ENCODE assay signal across 11 cellular contexts in genomic region chr5:138573223-138573622, GRCh38. TPM values are rescaled to one million over a fixed set of nuclear protein-coding genes. Genes with fewer than 3 reads are reported as not detected.
A peak's percentile ranks its signal among the peaks of the same experiment; 100 is the strongest.
DNase-seq lines count a peak whose midpoint lies in the region; ATAC-seq and TF ChIP-seq lines count a peak whose summit lies in the region.
"Had no signal": no experiment of that assay in that cellular context is flagged by ENCODE, and none has a peak within 500 bp of the region (broad histone marks: within the 10 kb centered on the region; RNA-seq: fewer than 3 reads in every experiment).

No MANE protein-coding gene starts in this region.

- H3K27ac ChIP-seq in osteoblast (ENCODE audit: low read depth, low read length), result peak overlapping the region; percentile 100
- no peak overlapping the region for H3K27ac ChIP-seq in caudate nucleus (ENCODE audit: low read depth, low read length)
- H3K27ac ChIP-seq in coronary artery, result no peak overlapping the region
- H3K27ac ChIP-seq: colonic mucosa had no signal

- H3K4me2 ChIP-seq in osteoblast (ENCODE audit: insufficient read depth, low read length), result peak overlapping the region; percentile 99

- no peaks in the 10 kb centered on the region for H3K9me3 ChIP-seq in osteoblast (ENCODE audit: low read depth, low read length)
- H3K9me3 ChIP-seq: colonic mucosa had no signal

- no peaks in the 10 kb centered on the region for H3K27me3 ChIP-seq in osteoblast (ENCODE audit: insufficient read depth, low read length)
- H3K27me3 ChIP-seq: colonic mucosa had no signal

- CTCF ChIA-PET in Calu3 (lab: Charles Lee), result interaction anchor here (0.7 kb wide), 2 partner anchors 804 to 1815 kb away, joined by 3 to 4 read pairs; no protein-coding TSS in a partner anchor

- ATAC-seq in central memory CD8-positive, alpha-beta T cell (replicated peaks; ENCODE audit: extremely low read depth, poor library complexity, severe bottlenecking), result no peak

- H4K20me1 ChIP-seq in osteoblast (ENCODE audit: insufficient read depth, low read length), result peaks cover 18% of the 10 kb centered on the region

- no TSS peak for BruUV-seq in Calu3 (replicated peaks; lab: Mats Ljungman, UMichigan)

- peaks cover 17% of the 10 kb centered on the region for H3K4me1 Mint-ChIP-seq in Calu3 (ENCODE audit: low read depth, unreplicated experiment)
- peaks cover 34% of the 10 kb centered on the region for H3K4me1 Mint-ChIP-seq in central memory CD8-positive, alpha-beta T cell

- H2AFZ ChIP-seq in osteoblast (ENCODE audit: low read length), result no peak overlapping the region

- peaks cover 57% of the 10 kb centered on the region for H3K36me3 ChIP-seq in osteoblast (ENCODE audit: insufficient read depth, low read length)

- H3K36me3 Mint-ChIP-seq in Calu3 (ENCODE audit: insufficient read depth, unreplicated experiment), result peaks cover 86% of the 10 kb centered on the region
- peaks cover 68% of the 10 kb centered on the region for H3K36me3 Mint-ChIP-seq in central memory CD8-positive, alpha-beta T cell (ENCODE audit: insufficient read depth)

- H3K4me3 ChIP-seq in LNCaP clone FGC (ENCODE audit: low read depth, low read length), result peak overlapping the region; percentile 63
- no peak overlapping the region for H3K4me3 ChIP-seq in osteoblast (ENCODE audit: insufficient read depth, low read length)
- H3K4me3 ChIP-seq in coronary artery, result no peak overlapping the region

- no peak for DNase-seq in Calu3
- DNase-seq in LNCaP clone FGC (ENCODE audit: low read depth), result no peak
- DNase-seq in central memory CD8-positive, alpha-beta T cell (ENCODE audit: low spot score in 2 of 2), result no peak
- DNase-seq in osteoblast (ENCODE audit: insufficient read length, low spot score, missing footprints), result no peak
- DNase-seq in NCI-H2081 treated with DMSO at 0.1 percent for 48 hours (lab: John Stamatoyannopoulos, UW), result no peak
- no peak for DNase-seq in caudate nucleus (lab: John Stamatoyannopoulos, UW)
- DNase-seq in coronary artery (ENCODE audit: low spot score), result no peak
- DNase-seq: colonic mucosa, NCI-H1048, small intestine, T-helper 1 cell had no signal

- peaks cover 68% of the 10 kb centered on the region for H3K79me2 ChIP-seq in osteoblast (ENCODE audit: insufficient read depth, low read length)

- no peaks in the 10 kb centered on the region for H3K27me3 Mint-ChIP-seq in Calu3 (ENCODE audit: unreplicated experiment)
- H3K27me3 Mint-ChIP-seq in central memory CD8-positive, alpha-beta T cell, result no peaks in the 10 kb centered on the region

- intact Hi-C loops in Calu3 (cut with micrococcal nuclease; ENCODE audit: unreplicated experiment), result loop anchor here (10.0 kb wide), 1 partner anchor 182 kb away; the partner anchor contains the start of gene CTNNA1

- H3K4me3 Mint-ChIP-seq in Calu3 (ENCODE audit: low read depth, unreplicated experiment), result peak overlapping the region; percentile 94
- H3K4me3 Mint-ChIP-seq in central memory CD8-positive, alpha-beta T cell, result peak overlapping the region; percentile 99

- H3K9me3 Mint-ChIP-seq in Calu3 (ENCODE audit: low read depth, unreplicated experiment), result peaks cover 3% of the 10 kb centered on the region
- no peaks in the 10 kb centered on the region for H3K9me3 Mint-ChIP-seq in central memory CD8-positive, alpha-beta T cell

- peak overlapping the region; percentile 99 for H3K27ac Mint-ChIP-seq in Calu3 (ENCODE audit: unreplicated experiment)
- no peak overlapping the region for H3K27ac Mint-ChIP-seq in central memory CD8-positive, alpha-beta T cell (ENCODE audit: low read depth)

- TF ChIP-seq CTCF in Calu3 (IDR thresholded peaks at IDR 0.05; ENCODE audit: unreplicated experiment) (no peak), LNCaP clone FGC (IDR thresholded peaks at IDR 0.05; ENCODE audit: control insufficient read depth, extremely low read depth, insufficient read depth) (no peak), osteoblast (IDR thresholded peaks at IDR 0.05; ENCODE audit: extremely low read depth, low read depth, low read length) (no peak), coronary artery (IDR thresholded peaks at IDR 0.05) (no peak)

- H3K4me1 ChIP-seq in osteoblast (ENCODE audit: insufficient read depth, low read length), result peaks cover 27% of the 10 kb centered on the region
- H3K4me1 ChIP-seq: colonic mucosa had no signal

RNA-seq across cellular contexts. Expression of gene HSPA9, which starts 2.0 kb away (rescaled TPM):
- 455 and 460 TPM in 2 replicates for total RNA-seq in Calu3 (2022)
- total RNA-seq in osteoblast, result 499 and 624 TPM in 2 replicates

RNA-seq across cellular contexts. Expression of gene ETF1, which starts 30.2 kb away (rescaled TPM):
- total RNA-seq in Calu3 (2022) (159 and 164 TPM in 2 replicates), osteoblast (113 and 116 TPM in 2 replicates)
